ENCODE assay signal across 8 cellular contexts in the genomic region with DNA sequence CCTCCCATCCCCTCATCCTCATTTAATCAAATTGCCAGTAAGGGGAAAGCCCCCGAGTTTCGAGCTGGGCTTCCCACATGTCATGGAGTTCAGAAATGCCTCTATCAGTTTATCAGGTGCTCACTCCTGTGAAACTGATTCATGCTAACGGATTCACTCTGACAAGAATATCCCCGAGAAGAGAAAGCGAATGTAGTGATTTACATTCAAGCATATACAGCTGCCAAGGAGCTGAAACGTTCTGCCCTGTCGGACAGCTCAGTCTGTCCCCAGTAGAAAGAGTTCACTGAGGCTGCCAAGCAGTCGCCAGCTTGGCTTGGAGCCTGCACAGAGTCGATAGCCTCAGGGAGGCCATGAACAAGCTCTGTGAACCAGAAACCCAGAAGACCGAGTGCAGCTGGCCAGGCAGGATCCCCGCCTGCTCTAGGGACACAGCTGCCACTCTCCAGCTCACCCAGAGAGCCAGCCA.
A peak's percentile ranks its signal among the peaks of the same experiment; 100 is the strongest.
DNase-seq lines count a peak whose midpoint lies in the region; ATAC-seq and TF ChIP-seq lines count a peak whose summit lies in the region.

No MANE protein-coding gene starts in this region.

- peak; percentile 13 for DNase-seq in stimulated activated CD4-positive, alpha-beta T cell treated with anti-CD3 and anti-CD28 coated beads, Interleukin-15, amount 100 ng/mL, for 24 hours
- DNase-seq in stimulated activated CD4-positive, alpha-beta T cell treated with anti-CD3 and anti-CD28 coated beads, Interleukin-1b, Interleukin-23, amount 100 ng/mL, for 48 hours, result no peak
- DNase-seq in RWPE2 (ENCODE audit: low spot score) (no peak), left lobe of liver (ENCODE audit: low spot score) (peak; percentile 89), RKO (ENCODE audit: low spot score) (no peak), 8988T (no peak), HuH-7 (ENCODE audit: low spot score) (no peak)

- H3K27ac ChIP-seq in RWPE2 (ENCODE audit: poor library complexity, severe bottlenecking), result peak overlapping the region; percentile 48

- ATAC-seq in HG02943 (IDR thresholded peaks at IDR 0.05; ENCODE audit: low read depth, unreplicated experiment) (peak; percentile 75), RWPE2 (ENCODE audit: low read depth) (peak; percentile 50), left lobe of liver (peak; percentile 98)

- no peaks in the 10 kb centered on the region for H3K36me3 ChIP-seq in RWPE2 (ENCODE audit: low read depth)

- peaks cover 28% of the 10 kb centered on the region for H3K4me1 ChIP-seq in RWPE2 (ENCODE audit: insufficient read depth, poor library complexity, severe bottlenecking)

- no peak overlapping the region for H3K4me3 ChIP-seq in RWPE2 (ENCODE audit: severe bottlenecking)

- no peak for TF ChIP-seq CTCF in RWPE2 (IDR thresholded peaks at IDR 0.05; ENCODE audit: poor library complexity, severe bottlenecking)

- no peaks in the 10 kb centered on the region for H3K9me3 ChIP-seq in RWPE2 (ENCODE audit: severe bottlenecking)

- no peaks in the 10 kb centered on the region for H3K27me3 ChIP-seq in RWPE2 (ENCODE audit: insufficient read depth, poor library complexity, severe bottlenecking)

Comparison
In these comparisons a context has a peak if more than half of its experiments do, and no peak if none do; other contexts are left out.
1. DNase-seq: peak in stimulated activated CD4-positive, alpha-beta T cell treated with anti-CD3 and anti-CD28 coated beads, Interleukin-15, amount 100 ng/mL, for 24 hours (single experiment) and left lobe of liver (single experiment); none in stimulated activated CD4-positive, alpha-beta T cell treated with anti-CD3 and anti-CD28 coated beads, Interleukin-1b, Interleukin-23, amount 100 ng/mL, for 48 hours (single experiment), RWPE2 (single experiment), RKO (single experiment), 8988T (single experiment) and HuH-7 (single experiment).
2. Peak in every context shown above with its lines, with median percentiles within 50 percentile points of each other: ATAC-seq.